In genomic region chr19:788821-789472, GRCh38 we compare ENCODE assay signal across 1 cellular context.
TF ChIP-seq lines count a peak whose summit lies in the region.

No MANE protein-coding gene starts in this region.

TF ChIP-seq in H1, 55 proteins besides CTCF, POLR2A, EP300 and RAD21:
- TF ChIP-seq, protein P1, sequence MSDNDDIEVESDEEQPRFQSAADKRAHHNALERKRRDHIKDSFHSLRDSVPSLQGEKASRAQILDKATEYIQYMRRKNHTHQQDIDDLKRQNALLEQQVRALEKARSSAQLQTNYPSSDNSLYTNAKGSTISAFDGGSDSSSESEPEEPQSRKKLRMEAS (IDR thresholded peaks at IDR 0.05) = no peak; the same call in 1 of the 2 replicates
- TF ChIP-seq E2F6 (IDR thresholded peaks at IDR 0.05) = peak; percentile 47; the same call in 1 of the 2 replicates
- no peak for TF ChIP-seq SRF (IDR thresholded peaks at IDR 0.05; ENCODE audit: low read depth, low read length)
- no peak for TF ChIP-seq RNF2 (IDR thresholded peaks at IDR 0.05; ENCODE audit: borderline replicate concordance, low read depth, low read length, missing control alignments, poor library complexity, severe bottlenecking)
- no peak for TF ChIP-seq ASH2L (IDR thresholded peaks at IDR 0.05; ENCODE audit: low read length)
